ENCODE assay signal across 11 cellular contexts in genomic region chr12:59651230-59651920, GRCh38. TPM values are rescaled to one million over a fixed set of nuclear protein-coding genes. Genes with fewer than 3 reads are reported as not detected.
DNase-seq lines count a peak whose midpoint lies in the region; ATAC-seq and TF ChIP-seq lines count a peak whose summit lies in the region.
"Had no signal": no experiment of that assay in that cellular context is flagged by ENCODE, and none has a peak within 500 bp of the region (broad histone marks: within the 10 kb centered on the region; RNA-seq: fewer than 3 reads in every experiment).

No MANE protein-coding gene starts in this region.

- no peaks in the 10 kb centered on the region for H3K27me3 ChIP-seq in foreskin keratinocyte
- H3K27me3 ChIP-seq: cardiac muscle cell had no signal

- TF ChIP-seq CTCF in RWPE1 (conservative IDR thresholded peaks at IDR 0.05; ENCODE audit: low read depth) (no peak), foreskin keratinocyte (conservative IDR thresholded peaks at IDR 0.05) (no peak), progenitor cell of endocrine pancreas (IDR thresholded peaks at IDR 0.05; ENCODE audit: unreplicated experiment) (no peak)

- POLR2A ChIA-PET in RWPE1 (lab: Yijun Ruan, JAX; ENCODE audit: low non-redundant PET), result no interaction called here

- ATAC-seq in GM18498 (IDR thresholded peaks at IDR 0.05; ENCODE audit: unreplicated experiment) (peak; percentile 27), foreskin keratinocyte (peak; percentile 81), HG03469 (IDR thresholded peaks at IDR 0.05; ENCODE audit: unreplicated experiment) (no peak)
- ATAC-seq: T-helper 17 cell had no signal

- H3K4me3 Mint-ChIP-seq in progenitor cell of endocrine pancreas (ENCODE audit: low read depth), result no peak overlapping the region
- H3K4me3 Mint-ChIP-seq: stimulated activated naive CD8-positive, alpha-beta T cell treated with anti-CD3 and anti-CD28 coated beads, Interleukin-15, Interleukin-2, amounts not matched to agents 100 ng/mL and 50 ng/mL, for 24 hours; T-helper 17 cell had no signal

- peaks cover 3% of the 10 kb centered on the region for H3K36me3 Mint-ChIP-seq in progenitor cell of endocrine pancreas (ENCODE audit: insufficient read depth)

- H3K27ac Mint-ChIP-seq in progenitor cell of endocrine pancreas, result peak overlapping the region; percentile 16
- H3K27ac Mint-ChIP-seq: stimulated activated naive CD8-positive, alpha-beta T cell treated with anti-CD3 and anti-CD28 coated beads, Interleukin-15, Interleukin-2, amounts not matched to agents 100 ng/mL and 50 ng/mL, for 24 hours; T-helper 17 cell had no signal

- no peak overlapping the region for H3K27ac ChIP-seq in RWPE1
- H3K27ac ChIP-seq in foreskin keratinocyte, result no peak overlapping the region
- H3K27ac ChIP-seq: cardiac muscle cell had no signal

- H3K4me1 Mint-ChIP-seq in progenitor cell of endocrine pancreas (ENCODE audit: low read depth), result peaks cover 9% of the 10 kb centered on the region

- peak; percentile 2 for DNase-seq in RWPE1 (ENCODE audit: low spot score)
- peak; percentile 36 to 72 for DNase-seq in foreskin keratinocyte
- no peak for DNase-seq in progenitor cell of endocrine pancreas (ENCODE audit: low spot score, unreplicated experiment)
- DNase-seq in NCI-H510A treated with DMSO at 0.1 percent for 48 hours (lab: John Stamatoyannopoulos, UW), result no peak
- DNase-seq in NAMALWA (ENCODE audit: low spot score), result no peak
- no peak for DNase-seq in T1000 (lab: John Stamatoyannopoulos, UW)
- DNase-seq: T-helper 17 cell had no signal

- H3K9me3 Mint-ChIP-seq in progenitor cell of endocrine pancreas (ENCODE audit: low read depth), result peaks cover 8% of the 10 kb centered on the region

- H3K4me1 ChIP-seq in foreskin keratinocyte, result no peaks in the 10 kb centered on the region

- no peaks in the 10 kb centered on the region for H3K27me3 Mint-ChIP-seq in progenitor cell of endocrine pancreas
- H3K27me3 Mint-ChIP-seq: stimulated activated naive CD8-positive, alpha-beta T cell treated with anti-CD3 and anti-CD28 coated beads, Interleukin-15, Interleukin-2, amounts not matched to agents 100 ng/mL and 50 ng/mL, for 24 hours; T-helper 17 cell had no signal

- CTCF ChIA-PET in RWPE1 (lab: Yijun Ruan, JAX), result no interaction called here

RNA-seq across cellular contexts. Expression of gene SLC16A7, which starts 55.5 kb away (rescaled TPM):
- total RNA-seq in foreskin keratinocyte (0.88 and 1.4 TPM in 2 replicates), progenitor cell of endocrine pancreas (6.2 and 6.5 TPM in 2 replicates)
- polyA plus RNA-seq in foreskin keratinocyte, result 0.04 and 0.17 TPM in 2 replicates

Comparison
In these comparisons a context has a peak if more than half of its experiments do, and no peak if none do; other contexts are left out.
1. DNase-seq: peak in RWPE1 (single experiment) and foreskin keratinocyte (2 of 2); none in progenitor cell of endocrine pancreas (single experiment), NCI-H510A treated with DMSO at 0.1 percent for 48 hours (single experiment), NAMALWA (single experiment) and T1000 (single experiment).